ENCODE assay signal across 26 cellular contexts in the genomic region with DNA sequence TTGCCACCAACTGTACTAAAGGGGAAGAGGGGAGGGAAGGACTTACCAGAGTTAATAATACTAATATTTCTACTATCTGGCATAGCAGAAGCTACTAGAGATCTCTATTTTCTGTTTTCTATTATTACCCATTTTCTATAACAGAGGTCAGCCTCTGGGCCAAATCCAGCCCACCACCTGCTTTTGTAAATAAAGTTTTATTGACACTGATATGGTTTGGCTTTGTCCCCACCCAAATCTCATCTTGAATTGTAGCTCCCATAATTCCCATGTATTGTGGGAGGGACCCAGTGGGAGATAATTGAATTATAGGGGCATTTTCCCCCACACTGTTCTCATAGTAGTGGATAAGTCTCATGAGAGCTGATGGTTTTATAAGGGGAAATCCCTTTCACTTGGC.
"Had no signal": no experiment of that assay in that cellular context is flagged by ENCODE, and none has a peak within 500 bp of the region (broad histone marks: within the 10 kb centered on the region; RNA-seq: fewer than 3 reads in every experiment).

No MANE protein-coding gene starts in this region.

- ATAC-seq: stimulated activated effector memory CD8-positive, alpha-beta T cell treated with anti-CD3 and anti-CD28 coated beads, Interleukin-12 subunit alpha, Interleukin-12 subunit beta, amount 100 ng/mL, for 72 hours; stimulated activated memory B cell treated with anti-CD40 and anti-IgM and Interleukin-4, amounts not matched to agents 10 μg/mL and 1 μg/mL and 100 μg/mL, for 72 hours; stimulated activated naive B cell treated with anti-CD40 and anti-IgM and Interleukin-4, amounts not matched to agents 10 μg/mL and 1 μg/mL and 100 μg/mL, for 72 hours; stimulated activated naive CD8-positive, alpha-beta T cell treated with anti-CD3 and anti-CD28 coated beads, Interleukin-15, amount 100 ng/mL, for 72 hours; stimulated activated naive CD8-positive, alpha-beta T cell treated with anti-CD3 and anti-CD28 coated beads, Interleukin-15, Interleukin-2, amounts not matched to agents 100 U/mL and 50 U/mL, for 24 hours; upper lobe of right lung had no signal

- H3K27ac ChIP-seq: stomach, suprapubic skin, testis, thoracic aorta, thyroid gland, tibial artery, transverse colon, upper lobe of left lung, upper lobe of right lung, uterus, vagina had no signal

- H3K27me3 ChIP-seq: stomach, suprapubic skin, testis, thyroid gland, upper lobe of left lung, upper lobe of right lung, uterus, vagina had no signal

- H3K9me3 ChIP-seq: stomach, suprapubic skin, testis, thoracic aorta, thyroid gland, tibial artery, transverse colon, upper lobe of left lung, upper lobe of right lung, uterus, vagina had no signal

- H3K4me3 ChIP-seq: stomach, suprapubic skin, testis, thoracic aorta, thyroid gland, tibial artery, transverse colon, upper lobe of left lung, upper lobe of right lung, uterus, vagina had no signal

- FAIRE-seq: urothelium cell line had no signal

- H3K36me3 ChIP-seq: stomach, suprapubic skin, thoracic aorta, thyroid gland, tibial artery, transverse colon, upper lobe of left lung, upper lobe of right lung, uterus, vagina had no signal

- H3K4me1 ChIP-seq: stomach, suprapubic skin, testis, thyroid gland, tibial artery, transverse colon, upper lobe of left lung, upper lobe of right lung, uterus, vagina had no signal

- DNase-seq: stimulated activated CD4-positive, alpha-beta T cell treated with anti-CD3 and anti-CD28 coated beads, Interleukin-2, amount 100 ng/mL, for 48 hours; stimulated activated CD4-positive, alpha-beta T cell treated with anti-CD3 and anti-CD28 coated beads, Interleukin-4, amount 100 ng/mL, for 1 hour; stimulated activated CD4-positive, alpha-beta T cell treated with anti-CD3 and anti-CD28 coated beads, Interleukin-4, amount 100 ng/mL, for 24 hours; stimulated activated CD4-positive, alpha-beta T cell treated with anti-CD3 and anti-CD28 coated beads, Interleukin-4, amount 100 ng/mL, for 4 hours; stimulated activated CD8-positive, alpha-beta memory T cell treated with anti-CD3 and anti-CD28 coated beads, Interleukin-4, amount 100 ng/mL, for 48 hours; stimulated activated naive B cell treated with anti-CD40 and anti-IgM and Interleukin-4, amounts not matched to agents 10 μg/mL and 1 μg/mL and 100 μg/mL, for 72 hours; stimulated activated naive CD4-positive, alpha-beta T cell; stimulated activated naive CD4-positive, alpha-beta T cell treated with Interleukin-2 at 50 U/mL for 16 hours; stimulated activated naive CD8-positive, alpha-beta T cell treated with anti-CD3 and anti-CD28 coated beads, Interleukin-15, amount 100 ng/mL, for 72 hours; stimulated activated naive CD8-positive, alpha-beta T cell treated with anti-CD3 and anti-CD28 coated beads, Interleukin-15, Interleukin-2, amounts not matched to agents 100 U/mL and 50 U/mL, for 24 hours; stomach; substantia nigra; testis; thyroid gland; tibial artery; transverse colon; trophoblast cell; upper lobe of left lung; upper lobe of right lung; uterus had no signal
